ENCODE assay signal across 8 cellular contexts in genomic region chr7:1045038-1045726, GRCh38. TPM values are rescaled to one million over a fixed set of nuclear protein-coding genes. Genes with fewer than 3 reads are reported as not detected.
DNase-seq lines count a peak whose midpoint lies in the region; ATAC-seq and TF ChIP-seq lines count a peak whose summit lies in the region.

No MANE protein-coding gene starts in this region.

- TF ChIP-seq POLR2A in uterus (IDR thresholded peaks at IDR 0.05) (no peak), GM18505 (IDR thresholded peaks at IDR 0.05; ENCODE audit: borderline replicate concordance, extremely low read depth, insufficient read depth, insufficient read length) (no peak)

- H3K27ac ChIP-seq in cardiac muscle cell (peak overlapping the region; percentile 94), mesendoderm (ENCODE audit: low read depth, low read length) (no peak overlapping the region), uterus (peak overlapping the region; percentile 85 to 87)

- H4K5ac ChIP-seq in mesendoderm (ENCODE audit: low read length): no peak overlapping the region

- no peak overlapping the region for H2AK5ac ChIP-seq in mesendoderm (ENCODE audit: low read length)

- H3K4me1 Mint-ChIP-seq in MCF 10A (ENCODE audit: insufficient read depth, unreplicated experiment): peaks cover 11% of the 10 kb centered on the region

- peak overlapping the region; percentile 73 for H3K9ac ChIP-seq in mesendoderm (ENCODE audit: low read length)

- H3K4ac ChIP-seq in mesendoderm (ENCODE audit: low read depth, low read length): no peak overlapping the region

- H3K4me2 ChIP-seq in mesendoderm (ENCODE audit: low read length): no peak overlapping the region

- H3K4me3 Mint-ChIP-seq in MCF 10A (ENCODE audit: unreplicated experiment): peak overlapping the region; percentile 65

- POLR2A ChIA-PET in MCF 10A (lab: Yijun Ruan, JAX): interaction anchor here (0.7 to 2.4 kb wide), 5 partner anchors 8 to 52 kb away, joined by 4 to 15 read pairs (median 5); no protein-coding TSS in a partner anchor

- H3K9me3 ChIP-seq in cardiac muscle cell (ENCODE audit: low read depth) (no peaks in the 10 kb centered on the region), uterus (no peaks in the 10 kb centered on the region)

- H3K79me2 ChIP-seq in mesendoderm (ENCODE audit: control insufficient read depth, insufficient read depth, low read length): no peaks in the 10 kb centered on the region

- H3K4me1 ChIP-seq in cardiac muscle cell (ENCODE audit: low read depth) (peaks cover 26% of the 10 kb centered on the region), mesendoderm (ENCODE audit: control insufficient read depth, low read depth, low read length) (peaks cover 2% of the 10 kb centered on the region), uterus (peaks cover 3 to 7% of the 10 kb centered on the region in 2 donors)

- no peaks in the 10 kb centered on the region for H3K27me3 Mint-ChIP-seq in MCF 10A (ENCODE audit: insufficient read depth, unreplicated experiment)

- no peak overlapping the region for H4K8ac ChIP-seq in mesendoderm (ENCODE audit: low read depth, low read length)

- no peak overlapping the region for H2BK120ac ChIP-seq in mesendoderm (ENCODE audit: low read depth, low read length)

- CTCF ChIA-PET in MCF 10A (lab: Yijun Ruan, JAX): interaction anchor here (0.6 to 2.2 kb wide), 11 partner anchors 13 to 206 kb away, joined by 3 to 9 read pairs (median 3); no protein-coding TSS in a partner anchor

- intact Hi-C loops in Right ventricle myocardium inferior (cut with DNase I): loop anchor here (2.0 kb wide), 2 partner anchors 16 kb away; no protein-coding TSS in a partner anchor
- intact Hi-C loops in MCF 10A (cut with micrococcal nuclease): loop anchor here (2.0 kb wide), 1 partner anchor 16 kb away; no protein-coding TSS in a partner anchor
- intact Hi-C loops in uterus (cut with DNase I; ENCODE audit: low total_unique reads): no loop called here

- H3K9me3 Mint-ChIP-seq in MCF 10A (ENCODE audit: unreplicated experiment): no peaks in the 10 kb centered on the region

- H3K36me3 ChIP-seq in cardiac muscle cell (no peaks in the 10 kb centered on the region), mesendoderm (ENCODE audit: control insufficient read depth, insufficient read depth, low read length) (no peaks in the 10 kb centered on the region), uterus (no peaks in the 10 kb centered on the region)

- BruUV-seq in MCF 10A (replicated peaks; lab: Mats Ljungman, UMichigan): no TSS peak

- H3K27ac Mint-ChIP-seq in MCF 10A (ENCODE audit: low read depth, unreplicated experiment): peak overlapping the region; percentile 16

- H3K56ac ChIP-seq in mesendoderm (ENCODE audit: low read length): no peak overlapping the region

- H3K18ac ChIP-seq in mesendoderm (ENCODE audit: low read length): no peak overlapping the region

- no peaks in the 10 kb centered on the region for H3K36me3 Mint-ChIP-seq in MCF 10A (ENCODE audit: insufficient read depth, unreplicated experiment)

- peaks cover 6% of the 10 kb centered on the region for H3K79me1 ChIP-seq in mesendoderm (ENCODE audit: low read length)

- H3K4me3 ChIP-seq in cardiac muscle cell (peak overlapping the region; percentile 71), mesendoderm (ENCODE audit: low read length) (no peak overlapping the region), uterus (peak overlapping the region; percentile 39 to 54)

- H3K27me3 ChIP-seq in cardiac muscle cell (no peaks in the 10 kb centered on the region), mesendoderm (ENCODE audit: insufficient read depth, low read length, poor library complexity) (no peaks in the 10 kb centered on the region), uterus (no peaks in the 10 kb centered on the region)

- TF ChIP-seq CTCF in cardiac muscle cell (IDR thresholded peaks at IDR 0.05; ENCODE audit: low read depth, low read length): no peak
- no peak for TF ChIP-seq CTCF in MCF 10A (IDR thresholded peaks at IDR 0.05; ENCODE audit: unreplicated experiment)
- no peak for TF ChIP-seq CTCF in uterus (IDR thresholded peaks at IDR 0.05)

- no CpG with 5 or more reads among the region's 13 CpGs for WGBS in mesendoderm (ENCODE audit: extremely low coverage, insufficient coverage, low lambda C conversion rate)

- ATAC-seq in Right ventricle myocardium inferior (no peak), GM18505 (IDR thresholded peaks at IDR 0.05; ENCODE audit: unreplicated experiment) (no peak)

- DNase-seq in cardiac muscle cell (ENCODE audit: low read depth in 1 of 2, low spot score in 1 of 2) (no peak), Right ventricle myocardium inferior (ENCODE audit: missing footprints) (no peak), MCF 10A (ENCODE audit: unreplicated experiment) (no peak), mesendoderm (no peak), uterus (no peak), EL (no peak), SKM-1 (lab: John Stamatoyannopoulos, UW; ENCODE audit: unreplicated experiment) (no peak)

- no peak overlapping the region for H2BK5ac ChIP-seq in mesendoderm (ENCODE audit: low read length)

- H3K23ac ChIP-seq in mesendoderm (ENCODE audit: low read length): no peak overlapping the region

- no peak overlapping the region for H2BK15ac ChIP-seq in mesendoderm (replicated peaks; ENCODE audit: low read depth)

RNA-seq across cellular contexts. Expression of gene GPR146, which starts 0.8 kb away (rescaled TPM):
- total RNA-seq in cardiac muscle cell: 11.2 and 16.3 TPM in 2 replicates
- 4.4 and 7.5 TPM in 2 replicates for polyA plus RNA-seq in cardiac muscle cell
- 30.6 TPM for total RNA-seq in Right ventricle myocardium inferior
- 0.27 TPM in 1 of 2 replicates, not detected in the other for total RNA-seq in MCF 10A (2022)
- polyA plus RNA-seq in mesendoderm (2013, experiment 1 of 2): 0.41 TPM
- polyA plus RNA-seq in mesendoderm (2013, experiment 2 of 2): 0.42 TPM
- 100 to 1,000 TPM in 1 of 4 donors, 10 to 100 TPM in 3; 10.0 to 110 (median 32.9) TPM for total RNA-seq in uterus

RNA-seq across cellular contexts. Expression of gene GPER1, which starts 42.7 kb away (rescaled TPM):
- 1.6 and 5.2 TPM in 2 replicates for total RNA-seq in cardiac muscle cell
- 1.7 and 3.4 TPM in 2 replicates for polyA plus RNA-seq in cardiac muscle cell
- total RNA-seq in Right ventricle myocardium inferior: 3.6 TPM
- 0.28 and 0.32 TPM in 2 replicates for total RNA-seq in MCF 10A (2022)
- 0.88 TPM for polyA plus RNA-seq in mesendoderm (2013, experiment 1 of 2)
- polyA plus RNA-seq in mesendoderm (2013, experiment 2 of 2): 0.84 TPM
- 10 to 100 TPM in 1 of 4 donors, 1 to 10 TPM in 3; 1.3 to 10.6 (median 5.0) TPM for total RNA-seq in uterus
